ENCODE assay signal across 8 cellular contexts in genomic region chr14:71399057-71399487, GRCh38.
DNase-seq lines count a peak whose midpoint lies in the region; ATAC-seq and TF ChIP-seq lines count a peak whose summit lies in the region.

No MANE protein-coding gene starts in this region.

- peaks cover 18% of the 10 kb centered on the region for H3K4me1 ChIP-seq in CD4-positive, CD25-positive, alpha-beta regulatory T cell (ENCODE audit: control insufficient read depth, insufficient read depth, low read length, poor library complexity, severe bottlenecking)
- peaks cover 6% of the 10 kb centered on the region for H3K4me1 ChIP-seq in suprapubic skin

- no peak overlapping the region for H3K27ac ChIP-seq in CD4-positive, CD25-positive, alpha-beta regulatory T cell (ENCODE audit: insufficient read depth, low read length, poor library complexity, severe bottlenecking)
- H3K27ac ChIP-seq in suprapubic skin = peak overlapping the region; percentile 56

- ATAC-seq in CD4-positive, CD25-positive, alpha-beta regulatory T cell (ENCODE audit: low read depth in 2 of 2) = peak; percentile 77 to 81
- peak; percentile 71 for ATAC-seq in GM19452 (IDR thresholded peaks at IDR 0.05; ENCODE audit: unreplicated experiment)
- peak; percentile 76 for ATAC-seq in HG03432 (IDR thresholded peaks at IDR 0.05; ENCODE audit: unreplicated experiment)
- ATAC-seq in activated naive CD8-positive, alpha-beta T cell treated with anti-CD3 and anti-CD28 coated beads, Interleukin-2, amount 50 U/mL, for 24 hours = peak; percentile 74

- H3K27ac Mint-ChIP-seq in CD4-positive, CD25-positive, alpha-beta regulatory T cell = peak overlapping the region; percentile 32 to 80 (median 64)
- peak overlapping the region; percentile 68 for H3K27ac Mint-ChIP-seq in activated naive CD8-positive, alpha-beta T cell treated with anti-CD3 and anti-CD28 coated beads, Interleukin-2, amount 50 U/mL, for 24 hours

- H3K27me3 Mint-ChIP-seq in CD4-positive, CD25-positive, alpha-beta regulatory T cell = no peaks in the 10 kb centered on the region
- no peaks in the 10 kb centered on the region for H3K27me3 Mint-ChIP-seq in activated naive CD8-positive, alpha-beta T cell treated with anti-CD3 and anti-CD28 coated beads, Interleukin-2, amount 50 U/mL, for 24 hours

- H3K9me3 Mint-ChIP-seq in CD4-positive, CD25-positive, alpha-beta regulatory T cell = no peaks in the 10 kb centered on the region
- H3K9me3 Mint-ChIP-seq in activated naive CD8-positive, alpha-beta T cell treated with anti-CD3 and anti-CD28 coated beads, Interleukin-2, amount 50 U/mL, for 24 hours = no peaks in the 10 kb centered on the region

- H3K4me1 Mint-ChIP-seq in CD4-positive, CD25-positive, alpha-beta regulatory T cell = peaks cover 23 to 44% (median 33%) of the 10 kb centered on the region in 4 donors
- peaks cover 66% of the 10 kb centered on the region for H3K4me1 Mint-ChIP-seq in activated naive CD8-positive, alpha-beta T cell treated with anti-CD3 and anti-CD28 coated beads, Interleukin-2, amount 50 U/mL, for 24 hours

- no peak for TF ChIP-seq CTCF in suprapubic skin (IDR thresholded peaks at IDR 0.05)
- no peak for TF ChIP-seq CTCF in foreskin fibroblast (IDR thresholded peaks at IDR 0.05; ENCODE audit: low read depth, low read length)

- peak; percentile 22 for TF ChIP-seq EP300 in suprapubic skin (IDR thresholded peaks at IDR 0.05)

- H3K9me3 ChIP-seq in CD4-positive, CD25-positive, alpha-beta regulatory T cell (ENCODE audit: control insufficient read depth in 2 of 2, low read length in 2 of 2) = no peaks in the 10 kb centered on the region
- no peaks in the 10 kb centered on the region for H3K9me3 ChIP-seq in suprapubic skin

- peak in 2 of 3 donors; percentile 45 to 94 for DNase-seq in CD4-positive, CD25-positive, alpha-beta regulatory T cell
- no peak for DNase-seq in activated naive CD8-positive, alpha-beta T cell treated with anti-CD3 and anti-CD28 coated beads, Interleukin-2, amount 50 U/mL, for 24 hours
- DNase-seq in suprapubic skin (ENCODE audit: low spot score in 2 of 2) = no peak
- DNase-seq in NCI-H69 (lab: John Stamatoyannopoulos, UW) = no peak
- no peak for DNase-seq in NCI-H2171 treated with DMSO at 0.1 percent for 48 hours (lab: John Stamatoyannopoulos, UW)
- no peak for DNase-seq in foreskin fibroblast

- 73% methylated on average over 3 of the region's 3 CpGs for WGBS in suprapubic skin

- H3K36me3 Mint-ChIP-seq in CD4-positive, CD25-positive, alpha-beta regulatory T cell = no peaks in the 10 kb centered on the region
- no peaks in the 10 kb centered on the region for H3K36me3 Mint-ChIP-seq in activated naive CD8-positive, alpha-beta T cell treated with anti-CD3 and anti-CD28 coated beads, Interleukin-2, amount 50 U/mL, for 24 hours (ENCODE audit: low read depth)

- peak overlapping the region in 2 of 4 donors; percentile 4 to 53 for H3K4me3 Mint-ChIP-seq in CD4-positive, CD25-positive, alpha-beta regulatory T cell
- H3K4me3 Mint-ChIP-seq in activated naive CD8-positive, alpha-beta T cell treated with anti-CD3 and anti-CD28 coated beads, Interleukin-2, amount 50 U/mL, for 24 hours = peak overlapping the region; percentile 0

- TF ChIP-seq POLR2A in suprapubic skin (IDR thresholded peaks at IDR 0.05) = no peak

- H3K27me3 ChIP-seq in CD4-positive, CD25-positive, alpha-beta regulatory T cell (ENCODE audit: control insufficient read depth, insufficient read depth, low read length) = no peaks in the 10 kb centered on the region
- H3K27me3 ChIP-seq in suprapubic skin = no peaks in the 10 kb centered on the region

- H3K4me3 ChIP-seq in CD4-positive, CD25-positive, alpha-beta regulatory T cell (ENCODE audit: low read depth, low read length) = peak overlapping the region; percentile 37
- H3K4me3 ChIP-seq in suprapubic skin (no peak overlapping the region), foreskin fibroblast (ENCODE audit: low read depth in 1 of 2, low read length in 2 of 2) (no peak overlapping the region)

- H3K36me3 ChIP-seq in CD4-positive, CD25-positive, alpha-beta regulatory T cell (ENCODE audit: control insufficient read depth, insufficient read depth, low read length) = no peaks in the 10 kb centered on the region
- H3K36me3 ChIP-seq in suprapubic skin = no peaks in the 10 kb centered on the region

Comparison
In these comparisons a context has a peak if more than half of its experiments do, and no peak if none do; other contexts are left out.
1. DNase-seq: peak in CD4-positive, CD25-positive, alpha-beta regulatory T cell (2 of 3); none in activated naive CD8-positive, alpha-beta T cell treated with anti-CD3 and anti-CD28 coated beads, Interleukin-2, amount 50 U/mL, for 24 hours (single experiment), suprapubic skin (0 of 2), NCI-H69 (single experiment), NCI-H2171 treated with DMSO at 0.1 percent for 48 hours (single experiment) and foreskin fibroblast (0 of 2).
2. Peak in every context shown above with its lines, with median percentiles within 50 percentile points of each other: ATAC-seq.